ENCODE assay signal across 33 cellular contexts in genomic region chr5:5371943-5372342, GRCh38.
"Had no signal": no experiment of that assay in that cellular context is flagged by ENCODE, and none has a peak within 500 bp of the region (broad histone marks: within the 10 kb centered on the region; RNA-seq: fewer than 3 reads in every experiment).

No MANE protein-coding gene starts in this region.

- ATAC-seq: activated CD8-positive, alpha-beta memory T cell treated with anti-CD3 and anti-CD28 coated beads, Interleukin-2, amount 10 ng/mL, durations not matched to agents 7 days and 5 days; activated T-cell treated with anti-CD3 and anti-CD28 coated beads, Interleukin-2, amount 50 U/mL, for 72 hours; activated T-helper 17 cell treated with anti-CD3 and anti-CD28 coated beads, Interleukin-2, amount 50 U/mL, for 72 hours had no signal

- H3K4me2 ChIP-seq: SK-N-SH had no signal

- H3K4me1 ChIP-seq: ascending aorta, Peyer's patch had no signal

- H3K4me3 Mint-ChIP-seq: activated B cell treated with CpG ODN at 0.5 μM for 24 hours; activated CD4-positive, alpha-beta memory T cell treated with anti-CD3 and anti-CD28 coated beads for 36 hours; activated CD8-positive, alpha-beta memory T cell treated with anti-CD3 and anti-CD28 coated beads, Interleukin-2, amount 10 ng/mL, durations not matched to agents 7 days and 5 days; activated naive CD4-positive, alpha-beta T cell treated with anti-CD3 and anti-CD28 coated beads, Interleukin-2, amount 50 U/mL, for 24 hours; activated naive CD8-positive, alpha-beta T cell treated with anti-CD3 and anti-CD28 coated beads, Interleukin-2, amount 10 ng/mL, durations not matched to agents 7 days and 5 days; activated T-cell treated with anti-CD3 and anti-CD28 coated beads, Interleukin-2, amount 50 U/mL, for 72 hours; activated T-helper 17 cell treated with anti-CD3 and anti-CD28 coated beads, Interleukin-2, amount 50 U/mL, for 72 hours; central memory CD8-positive, alpha-beta T cell; T-helper 1 cell treated with Interleukin-12 subunit alpha and Interleukin-12 subunit beta and Interleukin-4 antibody, amounts not matched to agents 30 μg/mL and 1 μg/mL, for 36 hours; T-helper 2 cell treated with Interferon-gamma antibody and Interleukin-4, amounts not matched to agents 5 μg/mL and 100 μg/mL, for 36 hours had no signal

- H3K36me3 Mint-ChIP-seq: activated CD4-positive, alpha-beta memory T cell treated with anti-CD3 and anti-CD28 coated beads for 36 hours; activated CD8-positive, alpha-beta memory T cell treated with anti-CD3 and anti-CD28 coated beads, Interleukin-2, amount 10 ng/mL, durations not matched to agents 7 days and 5 days; activated naive CD8-positive, alpha-beta T cell treated with anti-CD3 and anti-CD28 coated beads, Interleukin-2, amount 10 ng/mL, durations not matched to agents 7 days and 5 days had no signal

- H3K27me3 ChIP-seq: ascending aorta, cardiac muscle cell, Peyer's patch, SJSA1 had no signal

- H3K9me2 ChIP-seq: SK-N-SH had no signal

- H3K4me1 Mint-ChIP-seq: activated B cell treated with CpG ODN at 0.5 μM for 24 hours; activated CD8-positive, alpha-beta memory T cell treated with anti-CD3 and anti-CD28 coated beads, Interleukin-2, amount 10 ng/mL, durations not matched to agents 7 days and 5 days; activated naive CD4-positive, alpha-beta T cell treated with anti-CD3 and anti-CD28 coated beads, Interleukin-2, amount 50 U/mL, for 24 hours; activated naive CD8-positive, alpha-beta T cell treated with anti-CD3 and anti-CD28 coated beads, Interleukin-2, amount 10 ng/mL, durations not matched to agents 7 days and 5 days; activated T-helper 17 cell treated with anti-CD3 and anti-CD28 coated beads, Interleukin-2, amount 50 U/mL, for 72 hours had no signal

- H3K4me3 ChIP-seq: ascending aorta, cardiac muscle cell, Peyer's patch, SJSA1 had no signal

- H3K27ac Mint-ChIP-seq: activated B cell treated with CpG ODN at 0.5 μM for 24 hours; activated CD4-positive, alpha-beta memory T cell treated with anti-CD3 and anti-CD28 coated beads for 36 hours; activated CD8-positive, alpha-beta memory T cell treated with anti-CD3 and anti-CD28 coated beads, Interleukin-2, amount 10 ng/mL, durations not matched to agents 7 days and 5 days; activated naive CD4-positive, alpha-beta T cell treated with anti-CD3 and anti-CD28 coated beads, Interleukin-2, amount 50 U/mL, for 24 hours; activated naive CD8-positive, alpha-beta T cell treated with anti-CD3 and anti-CD28 coated beads, Interleukin-2, amount 10 ng/mL, durations not matched to agents 7 days and 5 days; activated T-cell treated with anti-CD3 and anti-CD28 coated beads, Interleukin-2, amount 50 U/mL, for 72 hours; activated T-helper 17 cell treated with anti-CD3 and anti-CD28 coated beads, Interleukin-2, amount 50 U/mL, for 72 hours; T-helper 1 cell treated with Interleukin-12 subunit alpha and Interleukin-12 subunit beta and Interleukin-4 antibody, amounts not matched to agents 30 μg/mL and 1 μg/mL, for 36 hours; T-helper 2 cell treated with Interferon-gamma antibody and Interleukin-4, amounts not matched to agents 5 μg/mL and 100 μg/mL, for 36 hours had no signal

- H3K27ac ChIP-seq: ascending aorta, cardiac muscle cell, Peyer's patch, SJSA1 had no signal

- DNase-seq: activated B cell treated with CpG ODN at 0.5 μM for 24 hours; activated CD4-positive, alpha-beta memory T cell treated with anti-CD3 and anti-CD28 coated beads for 36 hours; activated CD4-positive, alpha-beta T cell treated with anti-CD3 and anti-CD28 coated beads for 4 hours; activated CD4-positive, alpha-beta T cell treated with anti-CD3 and anti-CD28 coated beads, Interleukin-2, amount 50 U/mL, for 1 hour; activated CD4-positive, CD25-positive, alpha-beta regulatory T cell treated with anti-CD3 and anti-CD28 coated beads, Interleukin-2, amount 50 U/mL, for 72 hours; activated CD8-positive, alpha-beta memory T cell treated with anti-CD3 and anti-CD28 coated beads for 24 hours; activated CD8-positive, alpha-beta memory T cell treated with anti-CD3 and anti-CD28 coated beads, Interleukin-2, amount 10 ng/mL, durations not matched to agents 7 days and 5 days; activated CD8-positive, alpha-beta memory T cell treated with anti-CD3 and anti-CD28 coated beads, Interleukin-2, amount 50 U/mL, for 48 hours; activated effector memory CD4-positive, alpha-beta T cell treated with anti-CD3 and anti-CD28 coated beads, Interleukin-2, amount 50 U/mL, for 16 hours; activated naive CD4-positive, alpha-beta T cell; activated naive CD8-positive, alpha-beta T cell treated with anti-CD3 and anti-CD28 coated beads, Interleukin-2, amount 10 ng/mL, durations not matched to agents 7 days and 5 days; activated T-cell treated with anti-CD3 and anti-CD28 coated beads, Interleukin-2, amount 50 U/mL, for 1 hour; activated T-cell treated with anti-CD3 and anti-CD28 coated beads, Interleukin-2, amount 50 U/mL, for 72 hours; amygdala; NCI-H1105 treated with DMSO at 0.1 percent for 48 hours; NCI-H1436; NCI-H1694 treated with DMSO at 0.1 percent for 48 hours; NCI-H2029; NCI-H345; NCI-H524 treated with DMSO at 0.1 percent for 48 hours; PC-3; Peyer's patch; RPMI8226; SHP77 treated with DMSO at 0.1 percent for 48 hours; SK-N-SH had no signal

- H3K27me3 Mint-ChIP-seq: activated B cell treated with CpG ODN at 0.5 μM for 24 hours; activated CD4-positive, alpha-beta memory T cell treated with anti-CD3 and anti-CD28 coated beads for 36 hours; activated CD8-positive, alpha-beta memory T cell treated with anti-CD3 and anti-CD28 coated beads, Interleukin-2, amount 10 ng/mL, durations not matched to agents 7 days and 5 days; activated naive CD4-positive, alpha-beta T cell treated with anti-CD3 and anti-CD28 coated beads, Interleukin-2, amount 50 U/mL, for 24 hours; activated naive CD8-positive, alpha-beta T cell treated with anti-CD3 and anti-CD28 coated beads, Interleukin-2, amount 10 ng/mL, durations not matched to agents 7 days and 5 days had no signal

- H3K36me3 ChIP-seq: ascending aorta, cardiac muscle cell, Peyer's patch, SJSA1 had no signal

- H3K9me3 Mint-ChIP-seq: activated B cell treated with CpG ODN at 0.5 μM for 24 hours; activated CD4-positive, alpha-beta memory T cell treated with anti-CD3 and anti-CD28 coated beads for 36 hours; activated naive CD4-positive, alpha-beta T cell treated with anti-CD3 and anti-CD28 coated beads, Interleukin-2, amount 50 U/mL, for 24 hours; activated naive CD8-positive, alpha-beta T cell treated with anti-CD3 and anti-CD28 coated beads, Interleukin-2, amount 10 ng/mL, durations not matched to agents 7 days and 5 days; activated T-helper 17 cell treated with anti-CD3 and anti-CD28 coated beads, Interleukin-2, amount 50 U/mL, for 72 hours; central memory CD8-positive, alpha-beta T cell; T-helper 2 cell treated with Interferon-gamma antibody and Interleukin-4, amounts not matched to agents 5 μg/mL and 100 μg/mL, for 36 hours had no signal
